Comparison of ENCODE assay signal across 31 cellular contexts in genomic region chr16:9116141-9116540, GRCh38. TPM values are rescaled to one million over a fixed set of nuclear protein-coding genes. Genes with fewer than 3 reads are reported as not detected.
DNase-seq lines count a peak whose midpoint lies in the region; ATAC-seq and TF ChIP-seq lines count a peak whose summit lies in the region.
"Had no signal": no experiment of that assay in that cellular context is flagged by ENCODE, and none has a peak within 500 bp of the region (broad histone marks: within the 10 kb centered on the region; RNA-seq: fewer than 3 reads in every experiment).

No MANE protein-coding gene starts in this region.

- H4K20me1 ChIP-seq in PC-9 (ENCODE audit: insufficient read depth) = peaks cover 21% of the 10 kb centered on the region

- H3K4me1 ChIP-seq in PC-9 (replicated peaks; ENCODE audit: insufficient read depth) (peaks cover 58% of the 10 kb centered on the region), esophagus squamous epithelium (peaks cover 5 to 85% (median 27%) of the 10 kb centered on the region in 3 donors), thoracic aorta (ENCODE audit: control insufficient read depth in 1 of 2, low read depth in 2 of 2) (peaks cover 49 to 86% of the 10 kb centered on the region in 2 donors)
- H3K4me1 ChIP-seq: SJCRH30 had no signal

- H3K4me3 ChIP-seq in PC-9 (peak overlapping the region; percentile 35), esophagus squamous epithelium (no peak overlapping the region), thoracic aorta (no peak overlapping the region)
- H3K4me3 ChIP-seq: coronary artery, esophagus muscularis mucosa, heart left ventricle, lower lobe of right lung, Peyer's patch, SJCRH30, suprapubic skin had no signal

- H3K9me3 ChIP-seq in PC-9 (ENCODE audit: insufficient read depth, low read depth) = no peaks in the 10 kb centered on the region
- H3K9me3 ChIP-seq in esophagus squamous epithelium = no peaks in the 10 kb centered on the region
- H3K9me3 ChIP-seq in thoracic aorta = no peaks in the 10 kb centered on the region
- H3K9me3 ChIP-seq: esophagus muscularis mucosa, heart left ventricle, lower lobe of right lung, Peyer's patch, SJCRH30, suprapubic skin had no signal

- no peak overlapping the region for H2AFZ ChIP-seq in PC-9

- H3K27me3 Mint-ChIP-seq in natural killer cell (ENCODE audit: low read depth in 2 of 2) = no peaks in the 10 kb centered on the region
- H3K27me3 Mint-ChIP-seq in natural killer cell treated with Interleukin-12 subunit alpha and Interleukin-12 subunit beta and Interleukin-15 and Interleukin-18, amount 100 ng/mL, for 72 hours = no peaks in the 10 kb centered on the region
- H3K27me3 Mint-ChIP-seq: IgD-negative memory B cell; naive thymus-derived CD8-positive, alpha-beta T cell; stimulated activated naive B cell treated with anti-CD40 and anti-IgM and Interleukin-4, amounts not matched to agents 10 μg/mL and 1 μg/mL and 100 μg/mL, for 72 hours had no signal

- H3F3A ChIP-seq in PC-9 (ENCODE audit: insufficient read depth, low read depth) = peaks cover 80% of the 10 kb centered on the region

- peaks cover 85 to 88% of the 10 kb centered on the region in 2 donors for H3K4me1 Mint-ChIP-seq in natural killer cell
- H3K4me1 Mint-ChIP-seq in natural killer cell treated with Interleukin-12 subunit alpha and Interleukin-12 subunit beta and Interleukin-15 and Interleukin-18, amount 100 ng/mL, for 72 hours (ENCODE audit: low read depth in 2 of 2) = peaks cover 55 to 73% of the 10 kb centered on the region in 2 donors
- peaks cover 56% of the 10 kb centered on the region for H3K4me1 Mint-ChIP-seq in stimulated activated effector memory CD8-positive, alpha-beta T cell treated with anti-CD3 and anti-CD28 coated beads, Interleukin-12 subunit alpha, Interleukin-12 subunit beta, amount 100 ng/mL, for 72 hours

- no peaks in the 10 kb centered on the region for H3K9me3 Mint-ChIP-seq in natural killer cell
- H3K9me3 Mint-ChIP-seq in natural killer cell treated with Interleukin-12 subunit alpha and Interleukin-12 subunit beta and Interleukin-15 and Interleukin-18, amount 100 ng/mL, for 72 hours = no peaks in the 10 kb centered on the region
- no peaks in the 10 kb centered on the region for H3K9me3 Mint-ChIP-seq in stimulated activated effector memory CD8-positive, alpha-beta T cell treated with anti-CD3 and anti-CD28 coated beads, Interleukin-12 subunit alpha, Interleukin-12 subunit beta, amount 100 ng/mL, for 72 hours
- H3K9me3 Mint-ChIP-seq: activated naive CD4-positive, alpha-beta T cell treated with anti-CD3 and anti-CD28 coated beads, Interleukin-2, amount 50 U/mL, for 72 hours; activated T-helper 2 cell treated with anti-CD3 and anti-CD28 coated beads, Interferon-gamma antibody, Interleukin-2, Interleukin-4, amounts not matched to agents 10 μg/mL and 5 μg/mL and 100 μg/mL, durations not matched to agents 14 hours and 24 hours and 36 hours; IgD-negative memory B cell; naive thymus-derived CD8-positive, alpha-beta T cell; stimulated activated naive B cell treated with anti-CD40 and anti-IgM and Interleukin-4, amounts not matched to agents 10 μg/mL and 1 μg/mL and 100 μg/mL, for 72 hours had no signal

- H3K36me3 ChIP-seq in PC-9 (ENCODE audit: low read depth) (peaks cover 46% of the 10 kb centered on the region), esophagus squamous epithelium (peaks cover 0 to 59% (median 12%) of the 10 kb centered on the region in 3 donors), thoracic aorta (no peaks in the 10 kb centered on the region)

- ATAC-seq in natural killer cell (no peak), thoracic aorta (ENCODE audit: insufficient number of reproducible peaks, low FRiP score, low read depth) (peak; percentile 36)
- ATAC-seq in natural killer cell treated with Interleukin-12 subunit alpha and Interleukin-12 subunit beta and Interleukin-15 and Interleukin-18, amount 100 ng/mL, for 72 hours = no peak
- ATAC-seq in stimulated activated effector memory CD8-positive, alpha-beta T cell treated with anti-CD3 and anti-CD28 coated beads, Interleukin-12 subunit alpha, Interleukin-12 subunit beta, amount 100 ng/mL, for 72 hours = no peak
- ATAC-seq: HCT116; heart left ventricle; stimulated activated naive B cell treated with anti-CD40 and anti-IgM and Interleukin-4, amounts not matched to agents 10 μg/mL and 1 μg/mL and 100 μg/mL, for 72 hours had no signal

- peak overlapping the region; percentile 73 for H3K4me2 ChIP-seq in PC-9

- CTCF ChIA-PET in PC-9 (lab: Charles Lee) = no interaction called here

- H3K36me3 Mint-ChIP-seq in natural killer cell = no peaks in the 10 kb centered on the region
- peaks cover 23% of the 10 kb centered on the region for H3K36me3 Mint-ChIP-seq in natural killer cell treated with Interleukin-12 subunit alpha and Interleukin-12 subunit beta and Interleukin-15 and Interleukin-18, amount 100 ng/mL, for 72 hours
- peaks cover 100% of the 10 kb centered on the region for H3K36me3 Mint-ChIP-seq in stimulated activated effector memory CD8-positive, alpha-beta T cell treated with anti-CD3 and anti-CD28 coated beads, Interleukin-12 subunit alpha, Interleukin-12 subunit beta, amount 100 ng/mL, for 72 hours
- H3K36me3 Mint-ChIP-seq: IgD-negative memory B cell had no signal

- peak overlapping the region; percentile 89 for H3K27ac ChIP-seq in PC-9
- H3K27ac ChIP-seq in esophagus squamous epithelium = peak overlapping the region; percentile 3 to 57 (median 8)
- H3K27ac ChIP-seq in thoracic aorta = no peak overlapping the region
- H3K27ac ChIP-seq: coronary artery, esophagus muscularis mucosa, foreskin keratinocyte, heart left ventricle, lower lobe of right lung, Peyer's patch, SJCRH30, suprapubic skin, WERI-Rb-1 had no signal

- no peak overlapping the region for H3K4me3 Mint-ChIP-seq in natural killer cell
- no peak overlapping the region for H3K4me3 Mint-ChIP-seq in natural killer cell treated with Interleukin-12 subunit alpha and Interleukin-12 subunit beta and Interleukin-15 and Interleukin-18, amount 100 ng/mL, for 72 hours
- no peak overlapping the region for H3K4me3 Mint-ChIP-seq in stimulated activated effector memory CD8-positive, alpha-beta T cell treated with anti-CD3 and anti-CD28 coated beads, Interleukin-12 subunit alpha, Interleukin-12 subunit beta, amount 100 ng/mL, for 72 hours
- H3K4me3 Mint-ChIP-seq: IgD-negative memory B cell; stimulated activated naive B cell treated with anti-CD40 and anti-IgM and Interleukin-4, amounts not matched to agents 10 μg/mL and 1 μg/mL and 100 μg/mL, for 72 hours had no signal

- H3K9me2 ChIP-seq in PC-9 (ENCODE audit: insufficient read depth) = no peaks in the 10 kb centered on the region

- no peak for TF ChIP-seq POLR2A in esophagus squamous epithelium (IDR thresholded peaks at IDR 0.05)

- H3K27me3 ChIP-seq in PC-9 (ENCODE audit: insufficient read depth, low read depth) (no peaks in the 10 kb centered on the region), esophagus squamous epithelium (no peaks in the 10 kb centered on the region), thoracic aorta (replicated peaks; ENCODE audit: insufficient read depth) (no peaks in the 10 kb centered on the region)
- H3K27me3 ChIP-seq: esophagus muscularis mucosa, foreskin keratinocyte, heart left ventricle, Peyer's patch, SJCRH30, suprapubic skin had no signal

- BruUV-seq in PC-9 (replicated peaks; lab: Mats Ljungman, UMichigan) = no TSS peak

- H3K27ac Mint-ChIP-seq in natural killer cell = peak overlapping the region; percentile 82 to 88
- no peak overlapping the region for H3K27ac Mint-ChIP-seq in natural killer cell treated with Interleukin-12 subunit alpha and Interleukin-12 subunit beta and Interleukin-15 and Interleukin-18, amount 100 ng/mL, for 72 hours
- H3K27ac Mint-ChIP-seq in stimulated activated effector memory CD8-positive, alpha-beta T cell treated with anti-CD3 and anti-CD28 coated beads, Interleukin-12 subunit alpha, Interleukin-12 subunit beta, amount 100 ng/mL, for 72 hours = no peak overlapping the region
- H3K27ac Mint-ChIP-seq: activated T-helper 2 cell treated with anti-CD3 and anti-CD28 coated beads, Interferon-gamma antibody, Interleukin-2, Interleukin-4, amounts not matched to agents 10 μg/mL and 5 μg/mL and 100 μg/mL, durations not matched to agents 14 hours and 24 hours and 36 hours had no signal

- intact Hi-C loops in natural killer cell (cut with micrococcal nuclease) (no loop called here), PC-9 (cut with micrococcal nuclease; ENCODE audit: unreplicated experiment) (no loop called here), esophagus squamous epithelium (cut with DNase I) (no loop called here)

- in situ Hi-C loops in KBM-7 (cut with MboI; ENCODE audit: low pct_unique_long_range_greater_than_20kb, low sequenced_read_pairs) = no loop called here

- POLR2A ChIA-PET in PC-9 (lab: Charles Lee; ENCODE audit: unreplicated experiment) = no interaction called here

- no peak for TF ChIP-seq CTCF in natural killer cell (IDR thresholded peaks at IDR 0.05)
- no peak for TF ChIP-seq CTCF in PC-9 (conservative IDR thresholded peaks at IDR 0.05)
- no peak for TF ChIP-seq CTCF in esophagus squamous epithelium (IDR thresholded peaks at IDR 0.05)
- TF ChIP-seq CTCF in thoracic aorta (IDR thresholded peaks at IDR 0.05) = no peak

- DNase-seq in natural killer cell (no peak), PC-9 (no peak), esophagus squamous epithelium (lab: John Stamatoyannopoulos, UW) (no peak), thoracic aorta (ENCODE audit: low spot score) (no peak), KBM-7 (no peak), kidney glomerular epithelial cell (lab: John Stamatoyannopoulos, UW) (no peak)
- no peak for DNase-seq in natural killer cell treated with Interleukin-12 subunit alpha and Interleukin-12 subunit beta and Interleukin-15 and Interleukin-18, amount 100 ng/mL, for 72 hours (ENCODE audit: low spot score)
- DNase-seq in stimulated activated effector memory CD8-positive, alpha-beta T cell treated with anti-CD3 and anti-CD28 coated beads, Interleukin-12 subunit alpha, Interleukin-12 subunit beta, amount 100 ng/mL, for 72 hours (ENCODE audit: low spot score in 2 of 2) = no peak
- DNase-seq: activated CD4-positive, alpha-beta T cell treated with anti-CD3 and anti-CD28 coated beads, Interleukin-2, amount 50 U/mL, for 48 hours; activated CD8-positive, alpha-beta memory T cell treated with anti-CD3 and anti-CD28 coated beads, Interleukin-2, amount 50 U/mL, for 48 hours; aorta; C1 segment of cervical spinal cord; foreskin keratinocyte; heart left ventricle; lower lobe of right lung; naive thymus-derived CD8-positive, alpha-beta T cell; NCI-H1048; NCI-H1694; NCI-H446; NCI-H748 treated with DMSO at 0.1 percent for 48 hours; Peyer's patch; SJCRH30; stimulated activated naive B cell treated with anti-CD40 and anti-IgM and Interleukin-4, amounts not matched to agents 10 μg/mL and 1 μg/mL and 100 μg/mL, for 72 hours; WERI-Rb-1 had no signal

- H3K79me2 ChIP-seq in PC-9 (ENCODE audit: low read depth) = peaks cover 97% of the 10 kb centered on the region

- WGBS in esophagus squamous epithelium, 2 donors = 95 to 97% methylated on average over 2 of the region's 2 CpGs

RNA-seq across cellular contexts. Expression of gene HAPSTR1, which starts 24.7 kb away (rescaled TPM):
- total RNA-seq in natural killer cell (100 to 1,000 TPM; 135 to 145 (median 138) TPM), PC-9 (2021) (61.1 and 82.8 TPM in 2 replicates), esophagus squamous epithelium (10 to 100 TPM; 37.8 to 59.8 (median 47.0) TPM), thoracic aorta (10 to 100 TPM; 60.4 to 90.8 TPM)
- 10 to 100 TPM; 65.5 to 72.6 TPM for total RNA-seq in natural killer cell treated with Interleukin-12 subunit alpha and Interleukin-12 subunit beta and Interleukin-15 and Interleukin-18, amount 100 ng/mL, for 72 hours

Comparison
In these comparisons a context has a peak if more than half of its experiments do, and no peak if none do; other contexts are left out.
1. H3K27ac Mint-ChIP-seq: peak in natural killer cell (2 of 2); none in natural killer cell treated with Interleukin-12 subunit alpha and Interleukin-12 subunit beta and Interleukin-15 and Interleukin-18, amount 100 ng/mL, for 72 hours (0 of 2) and stimulated activated effector memory CD8-positive, alpha-beta T cell treated with anti-CD3 and anti-CD28 coated beads, Interleukin-12 subunit alpha, Interleukin-12 subunit beta, amount 100 ng/mL, for 72 hours (single experiment).
2. H3K27ac ChIP-seq: peak in PC-9 (single experiment) and esophagus squamous epithelium (4 of 4); none in thoracic aorta (0 of 2).